Comparison of ENCODE assay signal across 9 cellular contexts in genomic region chr11:61696602-61697001, GRCh38. TPM values are rescaled to one million over a fixed set of nuclear protein-coding genes. Genes with fewer than 3 reads are reported as not detected.
DNase-seq lines count a peak whose midpoint lies in the region; ATAC-seq and TF ChIP-seq lines count a peak whose summit lies in the region.
"Had no signal": no experiment of that assay in that cellular context is flagged by ENCODE, and none has a peak within 500 bp of the region (broad histone marks: within the 10 kb centered on the region; RNA-seq: fewer than 3 reads in every experiment).

No MANE protein-coding gene starts in this region.

- H3K9me3 ChIP-seq in heart right ventricle (no peaks in the 10 kb centered on the region), mucosa of rectum (ENCODE audit: control insufficient read depth in 2 of 2, low read length in 2 of 2) (no peaks in the 10 kb centered on the region), upper lobe of left lung (no peaks in the 10 kb centered on the region)

- 72 to 74% methylated on average over 8 of the region's 8 CpGs for WGBS in heart right ventricle, 2 donors
- WGBS in upper lobe of left lung, 2 donors = 66 to 68% methylated on average over 5 to 8 of the region's 8 CpGs

- ATAC-seq in heart right ventricle (no peak), Right ventricle myocardium inferior (no peak), upper lobe of left lung (ENCODE audit: low FRiP score in 2 of 2) (no peak), HG03280 (IDR thresholded peaks at IDR 0.05; ENCODE audit: unreplicated experiment) (no peak), GM18505 (IDR thresholded peaks at IDR 0.05; ENCODE audit: unreplicated experiment) (no peak)

- H3K36me3 ChIP-seq in heart right ventricle (no peaks in the 10 kb centered on the region), mucosa of rectum (ENCODE audit: control insufficient read depth in 2 of 2, insufficient read depth in 2 of 2, low read length in 2 of 2) (no peaks in the 10 kb centered on the region), upper lobe of left lung (no peaks in the 10 kb centered on the region)

- H3K4me1 ChIP-seq in heart right ventricle (peaks cover 25 to 87% (median 83%) of the 10 kb centered on the region in 9 donors), mucosa of rectum (ENCODE audit: control insufficient read depth in 2 of 2, insufficient read depth in 2 of 2, low read length in 2 of 2) (peaks cover 76 to 85% of the 10 kb centered on the region in 2 donors), upper lobe of left lung (peaks cover 41 to 57% (median 53%) of the 10 kb centered on the region in 4 donors)

- TF ChIP-seq EP300 in upper lobe of left lung (IDR thresholded peaks at IDR 0.05) = no peak

- TF ChIP-seq CTCF in heart right ventricle (IDR thresholded peaks at IDR 0.05) = no peak
- no peak for TF ChIP-seq CTCF in upper lobe of left lung (IDR thresholded peaks at IDR 0.05)

- DNase-seq in heart right ventricle (peak in 1 of 2 donors; percentile 10), Right ventricle myocardium inferior (ENCODE audit: missing footprints) (no peak), caudate nucleus (lab: John Stamatoyannopoulos, UW) (peak in 1 of 61 donors; percentile 25), upper lobe of left lung (peak in 1 of 2 donors; percentile 60), GM03348 (ENCODE audit: low spot score) (no peak)

- H3K9ac ChIP-seq in mucosa of rectum (ENCODE audit: low read depth in 1 of 2, low read length in 2 of 2) = peak overlapping the region in 1 of 2 donors; percentile 5

- H3K27me3 ChIP-seq in heart right ventricle (no peaks in the 10 kb centered on the region), mucosa of rectum (ENCODE audit: control insufficient read depth in 2 of 2, insufficient read depth in 2 of 2, low read length in 2 of 2) (no peaks in the 10 kb centered on the region), upper lobe of left lung (no peaks in the 10 kb centered on the region)

- peak overlapping the region in 9 of 10 donors; percentile 71 to 92 (median 79) for H3K27ac ChIP-seq in heart right ventricle
- peak overlapping the region; percentile 26 for H3K27ac ChIP-seq in caudate nucleus (ENCODE audit: low read depth, low read length)
- H3K27ac ChIP-seq in mucosa of rectum (ENCODE audit: low read depth in 2 of 2, low read length in 2 of 2) = peak overlapping the region; percentile 53 to 71
- H3K27ac ChIP-seq in upper lobe of left lung = peak overlapping the region; percentile 70 to 83 (median 79)

- intact Hi-C loops in heart right ventricle (cut with DNase I) (loop anchor here in 1 of 10 donors (5.0 kb wide), 1 partner anchor 36 kb away; no protein-coding TSS in a partner anchor), Right ventricle myocardium inferior (cut with DNase I) (loop anchor here (5.0 kb wide), 1 partner anchor 36 kb away; no protein-coding TSS in a partner anchor)

- no peak overlapping the region for H3K4me3 ChIP-seq in heart right ventricle
- no peak overlapping the region for H3K4me3 ChIP-seq in mucosa of rectum (ENCODE audit: low read length in 2 of 2)
- no peak overlapping the region for H3K4me3 ChIP-seq in upper lobe of left lung

- TF ChIP-seq POLR2A in upper lobe of left lung (IDR thresholded peaks at IDR 0.05) (no peak), GM18505 (IDR thresholded peaks at IDR 0.05; ENCODE audit: borderline replicate concordance, extremely low read depth, insufficient read depth, insufficient read length) (no peak)

RNA-seq across cellular contexts. Expression of gene DAGLA, which starts 16.4 kb away (rescaled TPM):
- total RNA-seq in heart right ventricle = 1 to 10 TPM; 1.8 to 5.0 (median 3.4) TPM
- 1 to 10 TPM; 1.5 to 1.7 TPM for polyA plus RNA-seq in heart right ventricle
- 4.3 TPM for total RNA-seq in Right ventricle myocardium inferior
- 10 to 100 TPM in 1 of 6 donors, 1 to 10 TPM in 5; 3.0 to 11.0 (median 8.0) TPM for total RNA-seq in upper lobe of left lung
- total RNA-seq: B cell had no signal

RNA-seq across cellular contexts. Expression of gene MYRF, which starts 55.8 kb away (rescaled TPM):
- total RNA-seq in heart right ventricle = 1 to 10 TPM in 1 of 10 donors, under 1 TPM in 9; 0.13 to 1.2 (median 0.26) TPM
- polyA plus RNA-seq in heart right ventricle = under 1 TPM; 0.16 to 0.37 TPM
- total RNA-seq in Right ventricle myocardium inferior = 0.30 TPM
- 100 to 1,000 TPM in 1 of 6 donors, 10 to 100 TPM in 5; 32.5 to 147 (median 50.7) TPM for total RNA-seq in upper lobe of left lung

Comparison
In these comparisons a context has a peak if more than half of its experiments do, and no peak if none do; other contexts are left out.
1. H3K27ac ChIP-seq: peak in every context shown above with its lines; median percentile 79 in heart right ventricle; 79 in upper lobe of left lung; 62 in mucosa of rectum; 26 in caudate nucleus.
2. RNA of gene MYRF, which starts 55.8 kb away (total RNA-seq): 32.5 to 147 TPM in upper lobe of left lung; 0.30 TPM in Right ventricle myocardium inferior (single experiment) and 0.13 to 1.2 TPM in heart right ventricle; every median in the first group is over 10 times any median in the second.